Comparison of ENCODE assay signal across 8 cellular contexts in genomic region chr1:52141513-52142219, GRCh38. TPM values are rescaled to one million over a fixed set of nuclear protein-coding genes. Genes with fewer than 3 reads are reported as not detected.
DNase-seq lines count a peak whose midpoint lies in the region; ATAC-seq and TF ChIP-seq lines count a peak whose summit lies in the region.

Gene ZFYVE9, plus strand, starts transcription at chr1:52142089. Its CDS starts 91,118 bp downstream, at chr1:52233207.

- no peaks in the 10 kb centered on the region for H3K36me3 Mint-ChIP-seq in activated CD8-positive, alpha-beta T cell treated with anti-CD3 and anti-CD28 coated beads for 36 hours (ENCODE audit: low read depth)

- CTCF ChIA-PET in AG04450 (lab: Charles Lee): interaction anchor here (1.1 to 1.6 kb wide), 3 partner anchors 125 to 155 kb away, joined by 3 to 4 read pairs (median 4); no protein-coding TSS in a partner anchor
- CTCF ChIA-PET in activated CD8-positive, alpha-beta T cell treated with anti-CD3 and anti-CD28 coated beads for 36 hours (lab: Charles Lee): interaction anchor here (1.0 to 2.3 kb wide), 4 partner anchors 8 to 155 kb away, joined by 3 to 7 read pairs (median 4); no protein-coding TSS in a partner anchor

- no peaks in the 10 kb centered on the region for H3K9me3 ChIP-seq in AG04450 (ENCODE audit: control insufficient read depth, insufficient read depth, low read length)
- no peaks in the 10 kb centered on the region for H3K9me3 ChIP-seq in lung (ENCODE audit: control insufficient read depth in 2 of 2, insufficient read depth in 1 of 2, low read length in 1 of 2)

- H3K27me3 Mint-ChIP-seq in activated CD8-positive, alpha-beta T cell treated with anti-CD3 and anti-CD28 coated beads for 36 hours: no peaks in the 10 kb centered on the region

- peaks cover 43% of the 10 kb centered on the region for H3K4me1 Mint-ChIP-seq in activated CD8-positive, alpha-beta T cell treated with anti-CD3 and anti-CD28 coated beads for 36 hours (ENCODE audit: low read depth)

- TF ChIP-seq CTCF in AG04450 (IDR thresholded peaks at IDR 0.05; ENCODE audit: low read depth, low read length): peak; percentile 54
- peak; percentile 59 for TF ChIP-seq CTCF in activated CD8-positive, alpha-beta T cell treated with anti-CD3 and anti-CD28 coated beads for 36 hours (IDR thresholded peaks at IDR 0.05)
- peak; percentile 78 for TF ChIP-seq CTCF in lung (IDR thresholded peaks at IDR 0.05; ENCODE audit: control extremely low read depth, extremely low read depth)

- intact Hi-C loops in activated CD8-positive, alpha-beta T cell treated with anti-CD3 and anti-CD28 coated beads for 36 hours (cut with micrococcal nuclease): no loop called here

- H3K27ac Mint-ChIP-seq in activated CD8-positive, alpha-beta T cell treated with anti-CD3 and anti-CD28 coated beads for 36 hours: peak within 1 kb of the TSS; percentile 87

- no peaks in the 10 kb centered on the region for H3K36me3 ChIP-seq in lung (ENCODE audit: control insufficient read depth in 2 of 2, insufficient read depth in 2 of 2, low read length in 2 of 2)

- H3K9me3 Mint-ChIP-seq in activated CD8-positive, alpha-beta T cell treated with anti-CD3 and anti-CD28 coated beads for 36 hours: peaks cover 3% of the 10 kb centered on the region

- peaks cover 0 to 7% of the 10 kb centered on the region in 2 donors for H3K4me1 ChIP-seq in lung (ENCODE audit: control insufficient read depth in 2 of 2, insufficient read depth in 2 of 2, low read length in 2 of 2)

- H3K4me3 ChIP-seq in AG04450 (ENCODE audit: low read depth, low read length): peak within 1 kb of the TSS; percentile 80
- H3K4me3 ChIP-seq in lung: peak within 1 kb of the TSS; percentile 80

- DNase-seq in AG04450 (ENCODE audit: low read depth, low spot score) (no peak), NCI-H526 treated with DMSO at 0.1 percent for 48 hours (lab: John Stamatoyannopoulos, UW) (peak; percentile 64), lung (ENCODE audit: low spot score) (peak; percentile 71)
- peak; percentile 68 for DNase-seq in activated CD8-positive, alpha-beta T cell treated with anti-CD3 and anti-CD28 coated beads for 36 hours
- DNase-seq in effector CD8-positive, alpha-beta T cell (lab: John Stamatoyannopoulos, UW): peak; percentile 47
- peak; percentile 46 to 48 (median 46) for DNase-seq in stimulated activated CD4-positive, alpha-beta T cell treated with anti-CD3 and anti-CD28 coated beads, TNF-alpha, amount 100 ng/mL, for 4 hours (ENCODE audit: low read depth in 3 of 3)

- H3K27ac ChIP-seq in AG04450 (ENCODE audit: low read depth, low read length) (peak within 1 kb of the TSS; percentile 69), lung (ENCODE audit: low read depth in 1 of 2, low read length in 1 of 2) (peak within 1 kb of the TSS; percentile 93 to 98)

- peak; percentile 73 for ATAC-seq in GM18868 (IDR thresholded peaks at IDR 0.05; ENCODE audit: unreplicated experiment)
- peak; percentile 71 for ATAC-seq in HG03175 (IDR thresholded peaks at IDR 0.05; ENCODE audit: unreplicated experiment)
- ATAC-seq in activated CD8-positive, alpha-beta T cell treated with anti-CD3 and anti-CD28 coated beads for 36 hours: peak; percentile 64
- ATAC-seq in lung (ENCODE audit: insufficient read depth, low FRiP score): peak; percentile 91

- H3K27me3 ChIP-seq in AG04450 (ENCODE audit: control insufficient read depth, insufficient read depth, low read length) (no peaks in the 10 kb centered on the region), lung (ENCODE audit: control insufficient read depth, insufficient read depth) (no peaks in the 10 kb centered on the region)

- POLR2A ChIA-PET in AG04450 (lab: Yijun Ruan, JAX): interaction anchor here (0.6 kb wide), 2 partner anchors 52 to 150 kb away, joined by 3 to 7 read pairs; no protein-coding TSS in a partner anchor
- POLR2A ChIA-PET in activated CD8-positive, alpha-beta T cell treated with anti-CD3 and anti-CD28 coated beads for 36 hours (lab: Charles Lee): interaction anchor here (0.7 to 1.6 kb wide), 3 partner anchors 10 to 515 kb away, joined by 3 to 4 read pairs (median 3); partner anchors contain the start of gene KTI12

- WGBS in lung, 2 donors: 1 to 2% methylated on average over 36 to 72 of the region's 72 CpGs

- H3K4me3 Mint-ChIP-seq in activated CD8-positive, alpha-beta T cell treated with anti-CD3 and anti-CD28 coated beads for 36 hours: peak within 1 kb of the TSS; percentile 82

RNA-seq across cellular contexts. Expression of gene ZFYVE9, which starts in this region (rescaled TPM):
- 19.7 and 20.7 TPM in 2 replicates for polyA plus RNA-seq in AG04450 (2011; rRNA removed)
- polyA minus RNA-seq in AG04450 (2011; rRNA and poly(A)+ RNA removed): 28.4 and 39.2 TPM in 2 replicates
- 1 to 10 TPM; 5.0 to 5.6 TPM for total RNA-seq in activated CD8-positive, alpha-beta T cell treated with anti-CD3 and anti-CD28 coated beads for 36 hours
- 10 to 100 TPM; 13.8 to 51.5 TPM for total RNA-seq in lung
- polyA plus RNA-seq in lung: 1 to 10 TPM; 3.3 to 6.0 TPM
